Comparison of ENCODE assay signal across 10 cellular contexts in genomic region chr1:115088115-115088794, GRCh38. TPM values are rescaled to one million over a fixed set of nuclear protein-coding genes. Genes with fewer than 3 reads are reported as not detected.
DNase-seq lines count a peak whose midpoint lies in the region; ATAC-seq and TF ChIP-seq lines count a peak whose summit lies in the region.
"Had no signal": no experiment of that assay in that cellular context is flagged by ENCODE, and none has a peak within 500 bp of the region (broad histone marks: within the 10 kb centered on the region; RNA-seq: fewer than 3 reads in every experiment).

No MANE protein-coding gene starts in this region.

- H2AFZ ChIP-seq in PC-3 (ENCODE audit: low read length): peak overlapping the region; percentile 88; the same call in 1 of the 2 replicates

- peak overlapping the region; percentile 70 for H3K9ac ChIP-seq in ES-I3 (ENCODE audit: low read depth, low read length)
- no peak overlapping the region for H3K9ac ChIP-seq in PC-3 (ENCODE audit: low read length)

- H3K27me3 Mint-ChIP-seq in progenitor cell of endocrine pancreas: no peaks in the 10 kb centered on the region

- H3K27ac ChIP-seq in PC-3 (ENCODE audit: low read length) (no peak overlapping the region), gastroesophageal sphincter (peak overlapping the region; percentile 87 to 97 (median 96))

- H3K27me3 ChIP-seq in PC-3 (ENCODE audit: low read length): no peaks in the 10 kb centered on the region
- peaks cover 6% of the 10 kb centered on the region for H3K27me3 ChIP-seq in gastroesophageal sphincter

- no peaks in the 10 kb centered on the region for H3K9me2 ChIP-seq in PC-3 (replicated peaks; ENCODE audit: low read length)

- no peaks in the 10 kb centered on the region for H3K9me3 Mint-ChIP-seq in progenitor cell of endocrine pancreas (ENCODE audit: low read depth)

- H3K36me3 ChIP-seq in ES-I3 (ENCODE audit: insufficient read depth, low read length): no peaks in the 10 kb centered on the region
- no peaks in the 10 kb centered on the region for H3K36me3 ChIP-seq in PC-3 (ENCODE audit: low read depth, low read length)
- H3K36me3 ChIP-seq in gastroesophageal sphincter: no peaks in the 10 kb centered on the region

- no peaks in the 10 kb centered on the region for H4K20me1 ChIP-seq in PC-3 (ENCODE audit: low read length)

- H3K4me3 Mint-ChIP-seq in progenitor cell of endocrine pancreas (ENCODE audit: low read depth): peak overlapping the region; percentile 76

- no peak for TF ChIP-seq EP300 in gastroesophageal sphincter (IDR thresholded peaks at IDR 0.05)

- POLR2A ChIA-PET in PC-3 (lab: Charles Lee; ENCODE audit: unreplicated experiment): no interaction called here

- DNase-seq in PC-3 (no peak), progenitor cell of endocrine pancreas (ENCODE audit: low spot score, unreplicated experiment) (no peak), Ammon's horn (ENCODE audit: low spot score) (no peak), NOMO-1 (lab: John Stamatoyannopoulos, UW; ENCODE audit: unreplicated experiment in 2 of 2) (no peak)
- DNase-seq in activated CD4-positive, CD25-positive, alpha-beta regulatory T cell treated with anti-CD3 and anti-CD28 coated beads, Interleukin-2, amount 50 U/mL, for 72 hours: no peak
- DNase-seq: NCI-H1436 treated with DMSO at 0.1 percent for 48 hours, occipital lobe had no signal

- H3K4me3 ChIP-seq in PC-3 (ENCODE audit: low read length): peak overlapping the region; percentile 96
- H3K4me3 ChIP-seq in gastroesophageal sphincter: peak overlapping the region; percentile 68 to 83

- peaks cover 29% of the 10 kb centered on the region for H3K4me1 ChIP-seq in ES-I3 (ENCODE audit: insufficient read depth, low read length)
- peaks cover 5% of the 10 kb centered on the region; the same call in 1 of the 2 replicates for H3K4me1 ChIP-seq in PC-3 (ENCODE audit: insufficient read depth, low read length)
- H3K4me1 ChIP-seq in gastroesophageal sphincter: peaks cover 7 to 74% (median 13%) of the 10 kb centered on the region in 3 donors

- intact Hi-C loops in PC-3 (cut with micrococcal nuclease): loop anchor here (2.0 kb wide), 1 partner anchor 25 kb away; no protein-coding TSS in a partner anchor

- peak overlapping the region; percentile 52 for H3K27ac Mint-ChIP-seq in progenitor cell of endocrine pancreas

- peaks cover 25% of the 10 kb centered on the region for H3K4me1 Mint-ChIP-seq in progenitor cell of endocrine pancreas (ENCODE audit: low read depth)

- no peaks in the 10 kb centered on the region for H3K36me3 Mint-ChIP-seq in progenitor cell of endocrine pancreas (ENCODE audit: insufficient read depth)

- no peak for TF ChIP-seq POLR2A in gastroesophageal sphincter (IDR thresholded peaks at IDR 0.05)

- no peaks in the 10 kb centered on the region for H3K9me3 ChIP-seq in ES-I3 (ENCODE audit: control insufficient read depth, insufficient read depth, low read length)
- no peaks in the 10 kb centered on the region for H3K9me3 ChIP-seq in PC-3 (ENCODE audit: low read length)
- H3K9me3 ChIP-seq in gastroesophageal sphincter: no peaks in the 10 kb centered on the region

- CTCF ChIA-PET in PC-3 (lab: Charles Lee): no interaction called here

- no peak for TF ChIP-seq CTCF in PC-3 (conservative IDR thresholded peaks at IDR 0.05; ENCODE audit: low read depth, low read length)
- no peak for TF ChIP-seq CTCF in gastroesophageal sphincter (IDR thresholded peaks at IDR 0.05)
- TF ChIP-seq CTCF in progenitor cell of endocrine pancreas (IDR thresholded peaks at IDR 0.05; ENCODE audit: unreplicated experiment): no peak

- ATAC-seq in PC-3 (no peak), gastroesophageal sphincter (no peak)

- no peaks in the 10 kb centered on the region for H3K79me2 ChIP-seq in PC-3 (ENCODE audit: low read length)

- 10 to 32% methylated on average over 2 to 4 of the region's 5 CpGs for WGBS in gastroesophageal sphincter (ENCODE audit: low coverage in 1 of 2), 2 donors

- BruUV-seq in PC-3 (replicated peaks; lab: Mats Ljungman, UMichigan): no TSS peak

- no peaks in the 10 kb centered on the region for H3F3A ChIP-seq in PC-3 (ENCODE audit: low read length, unreplicated experiment)

- H3K4me2 ChIP-seq in PC-3 (ENCODE audit: low read length): peak overlapping the region; percentile 100

RNA-seq across cellular contexts. Expression of gene TSPAN2, which starts 1.0 kb away (rescaled TPM):
- total RNA-seq in PC-3 (2014; rRNA removed) (1.3 and 1.7 TPM in 2 replicates), gastroesophageal sphincter (10 to 100 TPM; 53.7 to 85.1 (median 63.8) TPM), progenitor cell of endocrine pancreas (22.5 and 27.2 TPM in 2 replicates)

RNA-seq across cellular contexts. Expression of gene TSHB, which starts 58.6 kb away (rescaled TPM):
- total RNA-seq in PC-3 (2014; rRNA removed) (not detected in 2 replicates), gastroesophageal sphincter (not detected), progenitor cell of endocrine pancreas (not detected in 2 replicates)
- total RNA-seq: fibroblast of lung, occipital lobe had no signal
